Comparison of ENCODE assay signal across 1 cellular context in genomic region chr15:24729760-24730159, GRCh38.
TF ChIP-seq lines count a peak whose summit lies in the region.

No MANE protein-coding gene starts in this region.

TF ChIP-seq in HepG2, 621 proteins besides CTCF, POLR2A, EP300 and RAD21:
- no peak for TF ChIP-seq MAX (IDR thresholded peaks at IDR 0.05)
